2 cellular contexts compared by ENCODE assay signal in the genomic region with DNA sequence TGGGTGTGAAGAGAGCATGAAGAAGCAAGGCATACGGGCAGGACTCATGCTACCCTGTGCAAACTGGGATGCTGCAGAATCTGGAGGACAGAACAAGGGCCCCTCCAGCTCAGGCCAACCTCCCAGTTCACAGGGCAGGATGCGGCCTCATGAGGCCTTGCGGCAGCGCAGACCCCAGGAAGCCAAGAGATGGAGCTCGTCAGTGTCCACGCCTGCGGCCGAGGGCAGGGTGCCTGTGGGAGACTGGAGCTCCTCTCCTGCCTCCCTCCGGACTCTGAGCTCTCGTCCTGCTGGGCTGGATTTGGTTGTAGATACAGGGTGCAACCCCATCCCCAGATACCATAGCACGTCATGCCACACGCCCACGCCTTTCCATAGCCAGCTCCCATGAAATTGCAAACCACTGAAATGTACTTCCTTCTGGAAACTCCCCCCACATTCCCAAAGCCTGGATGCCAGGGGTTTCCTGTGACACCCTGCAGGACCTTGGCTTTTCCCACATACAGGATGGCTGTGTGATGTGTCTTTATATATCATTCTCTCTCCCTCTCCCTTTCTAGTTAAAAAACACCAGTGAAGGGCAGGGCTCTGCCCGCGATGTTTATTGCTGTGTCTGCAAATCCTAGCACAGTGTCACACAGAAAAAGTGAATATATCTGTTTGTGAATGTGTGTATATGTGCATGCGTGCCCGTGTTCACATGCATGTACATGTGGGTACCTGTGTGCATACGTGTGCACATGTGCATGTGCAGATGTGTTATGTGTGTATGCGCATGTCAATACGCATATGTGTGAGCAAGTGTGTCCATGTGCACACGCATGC.
TF ChIP-seq lines count a peak whose summit lies in the region.

No MANE protein-coding gene starts in this region.

TF ChIP-seq in HepG2, 621 proteins besides CTCF, POLR2A, EP300 and RAD21:
- TF ChIP-seq TRIM24 (CRISPR knock-in tag; IDR thresholded peaks at IDR 0.05) (no peak), KLF13 (CRISPR knock-in tag; IDR thresholded peaks at IDR 0.05) (no peak), ZNF781 (CRISPR knock-in tag; IDR thresholded peaks at IDR 0.05; ENCODE audit: borderline replicate concordance, not compliant biosample characterization) (no peak), MAZ (IDR thresholded peaks at IDR 0.05; ENCODE audit: borderline replicate concordance, low read depth, low read length) (no peak), MAZ (CRISPR knock-in tag; IDR thresholded peaks at IDR 0.05; ENCODE audit: low read depth) (no peak), ZNF547 (CRISPR knock-in tag; IDR thresholded peaks at IDR 0.05) (no peak), MAFF (IDR thresholded peaks at IDR 0.05; ENCODE audit: low read depth, low read length) (peak; percentile 41; the same call in 1 of the 2 replicates), MAFK (conservative IDR thresholded peaks at IDR 0.05 in 1 of 2, IDR thresholded peaks at IDR 0.05 in 1 of 2; ENCODE audit: low read length in 2 of 2) (peak; percentile 64 to 68), FOSL2 (CRISPR knock-in tag; IDR thresholded peaks at IDR 0.05) (no peak)
- TF ChIP-seq, protein P1, sequence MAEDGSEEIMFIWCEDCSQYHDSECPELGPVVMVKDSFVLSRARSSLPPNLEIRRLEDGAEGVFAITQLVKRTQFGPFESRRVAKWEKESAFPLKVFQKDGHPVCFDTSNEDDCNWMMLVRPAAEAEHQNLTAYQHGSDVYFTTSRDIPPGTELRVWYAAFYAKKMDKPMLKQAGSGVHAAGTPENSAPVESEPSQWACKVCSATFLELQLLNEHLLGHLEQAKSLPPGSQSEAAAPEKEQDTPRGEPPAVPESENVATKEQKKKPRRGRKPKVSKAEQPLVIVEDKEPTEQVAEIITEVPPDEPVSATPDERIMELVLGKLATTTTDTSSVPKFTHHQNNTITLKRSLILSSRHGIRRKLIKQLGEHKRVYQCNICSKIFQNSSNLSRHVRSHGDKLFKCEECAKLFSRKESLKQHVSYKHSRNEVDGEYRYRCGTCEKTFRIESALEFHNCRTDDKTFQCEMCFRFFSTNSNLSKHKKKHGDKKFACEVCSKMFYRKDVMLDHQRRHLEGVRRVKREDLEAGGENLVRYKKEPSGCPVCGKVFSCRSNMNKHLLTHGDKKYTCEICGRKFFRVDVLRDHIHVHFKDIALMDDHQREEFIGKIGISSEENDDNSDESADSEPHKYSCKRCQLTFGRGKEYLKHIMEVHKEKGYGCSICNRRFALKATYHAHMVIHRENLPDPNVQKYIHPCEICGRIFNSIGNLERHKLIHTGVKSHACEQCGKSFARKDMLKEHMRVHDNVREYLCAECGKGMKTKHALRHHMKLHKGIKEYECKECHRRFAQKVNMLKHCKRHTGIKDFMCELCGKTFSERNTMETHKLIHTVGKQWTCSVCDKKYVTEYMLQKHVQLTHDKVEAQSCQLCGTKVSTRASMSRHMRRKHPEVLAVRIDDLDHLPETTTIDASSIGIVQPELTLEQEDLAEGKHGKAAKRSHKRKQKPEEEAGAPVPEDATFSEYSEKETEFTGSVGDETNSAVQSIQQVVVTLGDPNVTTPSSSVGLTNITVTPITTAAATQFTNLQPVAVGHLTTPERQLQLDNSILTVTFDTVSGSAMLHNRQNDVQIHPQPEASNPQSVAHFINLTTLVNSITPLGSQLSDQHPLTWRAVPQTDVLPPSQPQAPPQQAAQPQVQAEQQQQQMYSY (CRISPR knock-in tag; IDR thresholded peaks at IDR 0.05): no peak
- TF ChIP-seq, protein P2, sequence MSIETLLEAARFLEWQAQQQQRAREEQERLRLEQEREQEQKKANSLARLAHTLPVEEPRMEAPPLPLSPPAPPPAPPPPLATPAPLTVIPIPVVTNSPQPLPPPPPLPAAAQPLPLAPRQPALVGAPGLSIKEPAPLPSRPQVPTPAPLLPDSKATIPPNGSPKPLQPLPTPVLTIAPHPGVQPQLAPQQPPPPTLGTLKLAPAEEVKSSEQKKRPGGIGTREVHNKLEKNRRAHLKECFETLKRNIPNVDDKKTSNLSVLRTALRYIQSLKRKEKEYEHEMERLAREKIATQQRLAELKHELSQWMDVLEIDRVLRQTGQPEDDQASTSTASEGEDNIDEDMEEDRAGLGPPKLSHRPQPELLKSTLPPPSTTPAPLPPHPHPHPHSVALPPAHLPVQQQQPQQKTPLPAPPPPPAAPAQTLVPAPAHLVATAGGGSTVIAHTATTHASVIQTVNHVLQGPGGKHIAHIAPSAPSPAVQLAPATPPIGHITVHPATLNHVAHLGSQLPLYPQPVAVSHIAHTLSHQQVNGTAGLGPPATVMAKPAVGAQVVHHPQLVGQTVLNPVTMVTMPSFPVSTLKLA (IDR thresholded peaks at IDR 0.05): peak; percentile 86

TF ChIP-seq in H1, 55 proteins besides CTCF, POLR2A, EP300 and RAD21:
- TF ChIP-seq SP1 (IDR thresholded peaks at IDR 0.05; ENCODE audit: low read depth, low read length): no peak
- TF ChIP-seq GTF2F1 (IDR thresholded peaks at IDR 0.05; ENCODE audit: borderline replicate concordance, low read depth, low read length): no peak
- TF ChIP-seq SP2 (IDR thresholded peaks at IDR 0.05; ENCODE audit: low read length): no peak
- no peak for TF ChIP-seq SIN3A (conservative IDR thresholded peaks at IDR 0.05 in 1 of 2, IDR thresholded peaks at IDR 0.05 in 1 of 2; ENCODE audit: low read depth in 1 of 2, low read length in 2 of 2)
- TF ChIP-seq TAF1 (IDR thresholded peaks at IDR 0.05; ENCODE audit: low read depth, low read length): no peak
- TF ChIP-seq SP4 (IDR thresholded peaks at IDR 0.05; ENCODE audit: low read length): no peak
- no peak for TF ChIP-seq SUZ12 (IDR thresholded peaks at IDR 0.05; ENCODE audit: low read length)
TF ChIP-seq in H1: peak in this region for 0.
